Comparison of ENCODE assay signal across 25 cellular contexts in the genomic region with DNA sequence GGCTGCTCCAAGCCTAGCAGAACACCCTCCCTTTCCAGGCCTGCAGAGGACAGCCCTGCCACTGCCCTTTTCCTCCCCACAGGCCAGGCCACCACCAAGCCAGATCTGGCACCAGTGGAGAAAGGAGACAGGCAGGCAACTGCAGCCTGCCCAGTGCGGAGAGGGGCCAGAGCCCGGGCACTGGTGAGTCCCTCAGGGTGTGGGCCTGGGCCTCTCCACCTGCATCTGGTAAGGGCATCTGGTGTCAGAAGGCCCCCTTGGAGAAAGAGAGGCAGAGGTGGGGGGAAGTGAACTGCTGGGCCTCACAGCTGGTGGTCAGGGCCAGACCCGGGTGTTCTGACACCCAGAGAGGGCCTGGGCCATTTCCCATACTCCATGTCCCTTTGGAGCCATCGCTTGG.
"Had no signal": no experiment of that assay in that cellular context is flagged by ENCODE, and none has a peak within 500 bp of the region (broad histone marks: within the 10 kb centered on the region; RNA-seq: fewer than 3 reads in every experiment).

No MANE protein-coding gene starts in this region.

- H3K4me3 ChIP-seq: lower lobe of right lung, ovary, right atrium auricular region, right lobe of liver, smooth muscle cell, suprapubic skin, thoracic aorta, tibial artery, upper lobe of right lung had no signal

- DNase-seq: hippocampal formation; kidney glomerular epithelial cell; left cardiac atrium; lower lobe of right lung; mammary epithelial cell; mesenchymal stem cell; naive thymus-derived CD8-positive, alpha-beta T cell; occipital lobe; ovary; stimulated activated CD4-positive, alpha-beta T cell treated with anti-CD3 and anti-CD28 coated beads, Interleukin-12 subunit alpha, Interleukin-12 subunit beta, amount 100 ng/mL, for 4 hours; stimulated activated CD4-positive, alpha-beta T cell treated with anti-CD3 and anti-CD28 coated beads, Interleukin-15, amount 100 ng/mL, for 24 hours; stimulated activated CD4-positive, alpha-beta T cell treated with anti-CD3 and anti-CD28 coated beads, Interleukin-2, amount 100 ng/mL, for 24 hours; stimulated activated CD4-positive, alpha-beta T cell treated with anti-CD3 and anti-CD28 coated beads, Interleukin-4, amount 100 ng/mL, for 1 hour; stimulated activated naive CD4-positive, alpha-beta T cell; tibial artery; trophoblast cell; upper lobe of right lung had no signal

- H3K27me3 ChIP-seq: ovary, right atrium auricular region, right lobe of liver, suprapubic skin, tibial artery, upper lobe of right lung had no signal

- H3K9me3 ChIP-seq: lower lobe of right lung, neutrophil, ovary, right atrium auricular region, right lobe of liver, suprapubic skin, thoracic aorta, tibial artery, upper lobe of right lung had no signal

- H3K27ac ChIP-seq: lower lobe of right lung, neutrophil, ovary, right atrium auricular region, right lobe of liver, suprapubic skin, thoracic aorta, tibial artery, upper lobe of right lung had no signal

- H3K4me2 ChIP-seq: smooth muscle cell had no signal

- ATAC-seq: left cardiac atrium; left lobe of liver; lower lobe of right lung; naive thymus-derived CD8-positive, alpha-beta T cell; right lobe of liver; stimulated activated effector memory CD8-positive, alpha-beta T cell treated with anti-CD3 and anti-CD28 coated beads, Interleukin-12 subunit alpha, Interleukin-12 subunit beta, amount 100 ng/mL, for 72 hours; upper lobe of right lung had no signal

- H3K36me3 ChIP-seq: neutrophil, ovary, right lobe of liver had no signal
